In genomic region chr6:10478187-10479040, GRCh38 we compare ENCODE assay signal across 8 cellular contexts. TPM values are rescaled to one million over a fixed set of nuclear protein-coding genes. Genes with fewer than 3 reads are reported as not detected.
DNase-seq lines count a peak whose midpoint lies in the region; ATAC-seq and TF ChIP-seq lines count a peak whose summit lies in the region.

No MANE protein-coding gene starts in this region.

- H3K4me3 Mint-ChIP-seq in Calu3 (ENCODE audit: low read depth, unreplicated experiment) (no peak overlapping the region), WTC11 (no peak overlapping the region)

- TF ChIP-seq POLR2A in NB4 (IDR thresholded peaks at IDR 0.05; ENCODE audit: extremely low read depth, insufficient read length): no peak

- H3K4me1 Mint-ChIP-seq in Calu3 (ENCODE audit: low read depth, unreplicated experiment) (peaks cover 12% of the 10 kb centered on the region), WTC11 (0 out of 2 replicates have a peak, but pooled peaks cover 2% of the 10 kb centered on the region)

- H3K27me3 Mint-ChIP-seq in Calu3 (ENCODE audit: unreplicated experiment) (no peaks in the 10 kb centered on the region), WTC11 (ENCODE audit: low read depth) (no peaks in the 10 kb centered on the region; the same call in 1 of the 2 replicates)

- H3K9me3 Mint-ChIP-seq in Calu3 (ENCODE audit: low read depth, unreplicated experiment): no peaks in the 10 kb centered on the region
- H3K9me3 Mint-ChIP-seq in WTC11: peaks cover 26% of the 10 kb centered on the region

- CTCF ChIA-PET in Calu3 (lab: Charles Lee) (interaction anchor here (0.6 to 1.5 kb wide), 6 partner anchors 37 to 1081 kb away, joined by 3 to 12 read pairs (median 3); partner anchors contain the start of genes C6orf52 and PAK1IP1), WTC11 (lab: Charles Lee) (interaction anchor here (0.6 to 1.8 kb wide), 51 partner anchors 9 to 533 kb away, joined by 3 to 35 read pairs (median 4); partner anchors contain the start of genes C6orf52, MAK, PAK1IP1 and SYCP2L)

- DNase-seq in Calu3 (peak; percentile 7), GM19240 (ENCODE audit: insufficient read length, low spot score) (peak; percentile 48), NB4 (ENCODE audit: low read depth) (peak; percentile 73), WTC11 (ENCODE audit: low spot score) (no peak), iPS-NIHi11 (ENCODE audit: low spot score) (peak; percentile 74)
- DNase-seq in activated CD4-positive, alpha-beta T cell treated with anti-CD3 and anti-CD28 coated beads for 4 hours: no peak

- H3K4me3 ChIP-seq in NB4 (ENCODE audit: low read depth, low read length): no peak overlapping the region

- POLR2A ChIA-PET in WTC11 (lab: Charles Lee): interaction anchor here (0.5 to 0.9 kb wide), 2 partner anchors 215 to 217 kb away, joined by 4 to 7 read pairs; partner anchors contain the start of gene PAK1IP1

- ATAC-seq in WTC11 (peak; percentile 81), GM18873 (IDR thresholded peaks at IDR 0.05; ENCODE audit: low FRiP score, unreplicated experiment) (no peak), GM18858 (IDR thresholded peaks at IDR 0.05; ENCODE audit: unreplicated experiment) (no peak)

- H3K36me3 Mint-ChIP-seq in Calu3 (ENCODE audit: insufficient read depth, unreplicated experiment) (no peaks in the 10 kb centered on the region), WTC11 (no peaks in the 10 kb centered on the region)

- intact Hi-C loops in Calu3 (cut with micrococcal nuclease; ENCODE audit: unreplicated experiment): loop anchor here (1.0 kb wide), 1 partner anchor 323 kb away; no protein-coding TSS in a partner anchor

- no TSS peak for BruUV-seq in Calu3 (replicated peaks; lab: Mats Ljungman, UMichigan)

- H3K27ac Mint-ChIP-seq in Calu3 (ENCODE audit: unreplicated experiment) (no peak overlapping the region), WTC11 (no peak overlapping the region)

- TF ChIP-seq CTCF in Calu3 (IDR thresholded peaks at IDR 0.05; ENCODE audit: unreplicated experiment) (peak; percentile 48), NB4 (IDR thresholded peaks at IDR 0.05; ENCODE audit: low read depth, low read length) (peak; percentile 49), WTC11 (IDR thresholded peaks at IDR 0.05) (peak; percentile 74)

TF ChIP-seq in WTC11, 78 proteins besides CTCF, POLR2A, EP300 and RAD21 (continues in another document):
- TF ChIP-seq SMAD4 (CRISPR knock-in tag; IDR thresholded peaks at IDR 0.05) (no peak), E2F4 (CRISPR knock-in tag; IDR thresholded peaks at IDR 0.05; ENCODE audit: borderline replicate concordance, low read depth) (no peak), AFF4 (CRISPR knock-in tag; IDR thresholded peaks at IDR 0.05; ENCODE audit: borderline replicate concordance) (no peak), STAT6 (CRISPR knock-in tag; conservative IDR thresholded peaks at IDR 0.05; ENCODE audit: low read depth) (no peak), FOXK1 (CRISPR knock-in tag; IDR thresholded peaks at IDR 0.05) (no peak), E2F5 (CRISPR knock-in tag; IDR thresholded peaks at IDR 0.05) (no peak), PRDM15 (CRISPR knock-in tag; IDR thresholded peaks at IDR 0.05) (no peak), ATF3 (CRISPR knock-in tag; conservative IDR thresholded peaks at IDR 0.05) (no peak)

RNA-seq across cellular contexts. Expression of gene GCNT2, which starts 42.7 kb away (rescaled TPM):
- total RNA-seq in Calu3 (2022) (14.3 and 18.0 TPM in 2 replicates), WTC11 (2021) (51.2 to 66.7 TPM (median 62.7 TPM) in 3 replicates)

Comparison
In these comparisons a context has a peak if more than half of its experiments do, and no peak if none do; other contexts are left out.
1. DNase-seq: peak in Calu3 (single experiment), GM19240 (single experiment), NB4 (single experiment) and iPS-NIHi11 (single experiment); none in WTC11 (single experiment) and activated CD4-positive, alpha-beta T cell treated with anti-CD3 and anti-CD28 coated beads for 4 hours (0 of 2).
2. Peak in every context shown above with its lines, with median percentiles within 50 percentile points of each other: CTCF ChIP-seq.